In the genomic region with DNA sequence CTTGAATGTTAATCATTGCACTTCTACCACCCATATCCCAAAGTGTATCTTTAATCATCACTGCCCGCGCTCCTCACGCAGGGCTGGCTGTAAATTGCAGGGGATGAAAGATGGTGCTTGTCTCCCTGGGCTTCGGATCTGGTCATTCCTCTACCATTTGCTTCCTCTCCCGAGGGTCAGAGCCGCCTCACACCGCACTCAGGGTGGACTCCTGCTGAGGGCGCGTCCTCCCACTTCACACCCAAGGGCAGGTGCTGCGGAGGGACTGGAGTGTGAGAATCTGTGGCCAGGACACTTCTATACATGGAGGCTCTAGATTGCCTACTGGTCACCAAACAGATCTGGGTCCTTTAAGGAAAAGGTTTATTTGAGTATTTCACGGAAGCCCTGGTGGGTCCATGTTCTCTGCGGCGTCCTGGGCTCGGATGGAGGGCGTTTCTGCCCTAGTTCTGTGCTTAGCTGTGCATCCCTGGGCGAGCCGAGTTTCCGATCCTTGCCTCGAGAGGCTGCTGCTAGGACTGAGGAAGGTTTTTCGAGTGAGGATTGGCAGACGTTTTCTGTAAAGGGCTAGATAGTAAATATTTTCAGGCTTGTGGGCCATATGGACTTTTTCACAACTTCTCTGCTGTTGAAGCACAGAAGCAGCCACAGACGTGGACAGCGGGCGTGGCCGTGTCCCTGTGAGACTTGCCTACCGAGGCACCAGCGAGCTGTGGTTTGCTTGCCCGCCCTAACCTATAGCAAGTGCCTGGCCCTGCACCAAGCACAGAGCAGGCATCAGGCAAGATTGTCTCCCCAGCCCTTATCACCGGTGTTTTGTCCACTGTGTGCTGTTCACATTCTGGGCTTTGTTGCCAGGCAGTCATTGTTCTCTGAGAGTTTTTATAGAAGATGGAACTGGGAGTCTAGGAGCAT, we compare ENCODE assay signal across 20 cellular contexts.
"Had no signal": no experiment of that assay in that cellular context is flagged by ENCODE, and none has a peak within 500 bp of the region (broad histone marks: within the 10 kb centered on the region; RNA-seq: fewer than 3 reads in every experiment).

No MANE protein-coding gene starts in this region.

- H3K27me3 Mint-ChIP-seq: activated CD4-positive, alpha-beta memory T cell treated with anti-CD3 and anti-CD28 coated beads, Interleukin-2, amount 10 ng/mL, durations not matched to agents 7 days and 5 days; activated naive CD8-positive, alpha-beta T cell treated with anti-CD3 and anti-CD28 coated beads, Interleukin-2, amount 10 ng/mL, durations not matched to agents 7 days and 5 days; activated T-cell treated with anti-CD3 and anti-CD28 coated beads, Interleukin-2, amount 50 U/mL, for 24 hours; naive thymus-derived CD4-positive, alpha-beta T cell; progenitor cell of endocrine pancreas had no signal

- ATAC-seq: naive thymus-derived CD4-positive, alpha-beta T cell; right cardiac atrium; stimulated activated naive CD8-positive, alpha-beta T cell treated with anti-CD3 and anti-CD28 coated beads, Interleukin-15, Interleukin-2, amounts not matched to agents 100 U/mL and 50 U/mL, for 24 hours; WTC11 had no signal

- H3K27ac Mint-ChIP-seq: activated CD4-positive, alpha-beta memory T cell treated with anti-CD3 and anti-CD28 coated beads, Interleukin-2, amount 10 ng/mL, durations not matched to agents 7 days and 5 days; activated naive CD8-positive, alpha-beta T cell treated with anti-CD3 and anti-CD28 coated beads, Interleukin-2, amount 10 ng/mL, durations not matched to agents 7 days and 5 days; progenitor cell of endocrine pancreas; WTC11 had no signal

- H3K36me3 ChIP-seq: SJCRH30, transverse colon had no signal

- H3K4me3 Mint-ChIP-seq: activated CD4-positive, alpha-beta memory T cell treated with anti-CD3 and anti-CD28 coated beads, Interleukin-2, amount 10 ng/mL, durations not matched to agents 7 days and 5 days; activated naive CD8-positive, alpha-beta T cell treated with anti-CD3 and anti-CD28 coated beads, Interleukin-2, amount 10 ng/mL, durations not matched to agents 7 days and 5 days; activated T-cell treated with anti-CD3 and anti-CD28 coated beads, Interleukin-2, amount 50 U/mL, for 24 hours; WTC11 had no signal

- H3K36me3 Mint-ChIP-seq: activated naive CD8-positive, alpha-beta T cell treated with anti-CD3 and anti-CD28 coated beads, Interleukin-2, amount 10 ng/mL, durations not matched to agents 7 days and 5 days; WTC11 had no signal

- H3K27me3 ChIP-seq: dorsolateral prefrontal cortex, esophagus muscularis mucosa, SJCRH30, transverse colon had no signal

- DNase-seq: activated CD4-positive, alpha-beta memory T cell treated with anti-CD3 and anti-CD28 coated beads, Interleukin-2, amount 10 ng/mL, durations not matched to agents 7 days and 5 days; activated CD4-positive, alpha-beta T cell treated with anti-CD3 and anti-CD28 coated beads for 4 hours; activated effector memory CD4-positive, alpha-beta T cell treated with anti-CD3 and anti-CD28 coated beads, Interleukin-2, amount 50 U/mL, for 16 hours; activated naive CD8-positive, alpha-beta T cell treated with anti-CD3 and anti-CD28 coated beads, Interleukin-2, amount 10 ng/mL, durations not matched to agents 7 days and 5 days; activated T-cell treated with anti-CD3 and anti-CD28 coated beads, Interleukin-2, amount 50 U/mL, for 24 hours; dorsolateral prefrontal cortex; mammary epithelial cell; naive thymus-derived CD4-positive, alpha-beta T cell; nucleus accumbens; SJCRH30; small intestine; stimulated activated CD4-positive, alpha-beta T cell treated with anti-CD3 and anti-CD28 coated beads, Interleukin-4, amount 100 ng/mL, for 4 hours; stimulated activated CD8-positive, alpha-beta memory T cell treated with anti-CD3 and anti-CD28 coated beads, Interleukin-4, amount 100 ng/mL, for 48 hours; stimulated activated naive CD8-positive, alpha-beta T cell treated with anti-CD3 and anti-CD28 coated beads, Interleukin-15, Interleukin-2, amounts not matched to agents 100 U/mL and 50 U/mL, for 24 hours; transverse colon had no signal

- H3K4me1 ChIP-seq: SJCRH30 had no signal

- H3K27ac ChIP-seq: dorsolateral prefrontal cortex, esophagus muscularis mucosa, SJCRH30, transverse colon had no signal

- H3K4me3 ChIP-seq: dorsolateral prefrontal cortex, esophagus muscularis mucosa, SJCRH30, transverse colon had no signal

- FAIRE-seq: small intestine, TTC549 had no signal

- H3K9me3 Mint-ChIP-seq: activated CD4-positive, alpha-beta memory T cell treated with anti-CD3 and anti-CD28 coated beads, Interleukin-2, amount 10 ng/mL, durations not matched to agents 7 days and 5 days; activated naive CD8-positive, alpha-beta T cell treated with anti-CD3 and anti-CD28 coated beads, Interleukin-2, amount 10 ng/mL, durations not matched to agents 7 days and 5 days; activated T-cell treated with anti-CD3 and anti-CD28 coated beads, Interleukin-2, amount 50 U/mL, for 24 hours; naive thymus-derived CD4-positive, alpha-beta T cell; WTC11 had no signal

- H3K9me3 ChIP-seq: esophagus muscularis mucosa, SJCRH30, transverse colon had no signal
